Comparison of ENCODE assay signal across 21 cellular contexts in the genomic region with DNA sequence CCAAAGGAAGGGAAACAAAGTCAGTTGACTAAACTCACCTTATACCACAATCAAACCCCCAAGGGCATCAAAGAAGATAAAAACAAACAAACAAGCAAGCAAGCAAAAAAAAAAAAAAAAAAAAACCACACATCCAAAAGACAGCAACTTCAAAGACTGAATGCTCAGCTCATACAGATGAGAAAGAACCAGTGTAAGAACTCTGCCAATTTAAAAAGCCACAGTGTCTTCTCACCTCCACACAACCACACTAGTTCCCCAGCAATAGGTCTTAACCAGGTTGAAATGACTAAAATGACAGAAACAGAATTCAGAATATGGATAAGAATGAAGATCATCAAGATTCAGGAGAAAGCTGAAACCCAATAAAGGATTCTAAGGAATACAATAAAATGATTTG.
"Had no signal": no experiment of that assay in that cellular context is flagged by ENCODE, and none has a peak within 500 bp of the region (broad histone marks: within the 10 kb centered on the region; RNA-seq: fewer than 3 reads in every experiment).

No MANE protein-coding gene starts in this region.

- H3K4me1 Mint-ChIP-seq: mesothelial cell of epicardium, neural crest cell had no signal

- H3K9me3 Mint-ChIP-seq: natural killer cell treated with Interleukin-12 subunit alpha and Interleukin-12 subunit beta and Interleukin-15 and Interleukin-18, amount 100 ng/mL, for 72 hours had no signal

- ATAC-seq: heart left ventricle; left lobe of liver; mucosa of descending colon; natural killer cell treated with Interleukin-12 subunit alpha and Interleukin-12 subunit beta and Interleukin-15 and Interleukin-18, amount 100 ng/mL, for 72 hours; right lobe of liver; stimulated activated naive CD8-positive, alpha-beta T cell treated with anti-CD3 and anti-CD28 coated beads, Interleukin-15, Interleukin-2, amounts not matched to agents 100 U/mL and 50 U/mL, for 24 hours had no signal

- H3K27me3 Mint-ChIP-seq: naive B cell; natural killer cell treated with Interleukin-12 subunit alpha and Interleukin-12 subunit beta and Interleukin-15 and Interleukin-18, amount 100 ng/mL, for 72 hours; progenitor cell of endocrine pancreas had no signal

- H3K27ac Mint-ChIP-seq: mesothelial cell of epicardium; natural killer cell treated with Interleukin-12 subunit alpha and Interleukin-12 subunit beta and Interleukin-15 and Interleukin-18, amount 100 ng/mL, for 72 hours; progenitor cell of endocrine pancreas had no signal

- DNase-seq: cortex of kidney; heart left ventricle; kidney; mesenchymal stem cell; mucosa of descending colon; naive B cell; right lobe of liver; stimulated activated CD4-positive, alpha-beta T cell treated with anti-CD3 and anti-CD28 coated beads, Interleukin-12 subunit alpha, Interleukin-12 subunit beta, amount 100 ng/mL, for 4 hours; stimulated activated CD4-positive, alpha-beta T cell treated with anti-CD3 and anti-CD28 coated beads, Interleukin-1b, Interleukin-23, amount 100 ng/mL, for 48 hours; stimulated activated CD4-positive, alpha-beta T cell treated with anti-CD3 and anti-CD28 coated beads, Interleukin-4, amount 100 ng/mL, for 1 hour; stimulated activated CD8-positive, alpha-beta memory T cell treated with anti-CD3 and anti-CD28 coated beads, Interleukin-4, amount 100 ng/mL, for 48 hours; stimulated activated naive CD8-positive, alpha-beta T cell treated with anti-CD3 and anti-CD28 coated beads, Interleukin-15, Interleukin-2, amounts not matched to agents 100 U/mL and 50 U/mL, for 24 hours; substantia nigra; testis; tibial artery; upper lobe of left lung had no signal

- H3K36me3 Mint-ChIP-seq: natural killer cell treated with Interleukin-12 subunit alpha and Interleukin-12 subunit beta and Interleukin-15 and Interleukin-18, amount 100 ng/mL, for 72 hours had no signal

- H3K4me3 Mint-ChIP-seq: mesothelial cell of epicardium; natural killer cell treated with Interleukin-12 subunit alpha and Interleukin-12 subunit beta and Interleukin-15 and Interleukin-18, amount 100 ng/mL, for 72 hours; neural crest cell had no signal
